Comparison of ENCODE assay signal across 8 cellular contexts in genomic region chr4:158227880-158228279, GRCh38. TPM values are rescaled to one million over a fixed set of nuclear protein-coding genes. Genes with fewer than 3 reads are reported as not detected.
"Had no signal": no experiment of that assay in that cellular context is flagged by ENCODE, and none has a peak within 500 bp of the region (broad histone marks: within the 10 kb centered on the region; RNA-seq: fewer than 3 reads in every experiment).

No MANE protein-coding gene starts in this region.

RNA-seq across cellular contexts. Expression of gene TMEM144, which starts 17.6 kb away (rescaled TPM):
- total RNA-seq: activated CD4-positive, alpha-beta memory T cell treated with anti-CD3 and anti-CD28 coated beads, Interleukin-2, amount 10 ng/mL, durations not matched to agents 7 days and 5 days; activated CD4-positive, alpha-beta T cell treated with anti-CD3 and anti-CD28 coated beads, Interleukin-2, amount 10 ng/mL, durations not matched to agents 7 days and 5 days; activated CD8-positive, alpha-beta memory T cell treated with anti-CD3 and anti-CD28 coated beads, Interleukin-2, amount 10 ng/mL, durations not matched to agents 7 days and 5 days; activated CD8-positive, alpha-beta T cell treated with anti-CD3 and anti-CD28 coated beads, Interleukin-2, amount 10 ng/mL, durations not matched to agents 7 days and 5 days had no signal

RNA-seq across cellular contexts. Expression of gene GASK1B, which starts 55.1 kb away (rescaled TPM):
- total RNA-seq: activated CD4-positive, alpha-beta memory T cell treated with anti-CD3 and anti-CD28 coated beads, Interleukin-2, amount 10 ng/mL, durations not matched to agents 7 days and 5 days; activated CD4-positive, alpha-beta T cell treated with anti-CD3 and anti-CD28 coated beads for 36 hours; activated CD4-positive, alpha-beta T cell treated with anti-CD3 and anti-CD28 coated beads, Interleukin-2, amount 10 ng/mL, durations not matched to agents 7 days and 5 days; activated CD8-positive, alpha-beta memory T cell treated with anti-CD3 and anti-CD28 coated beads, Interleukin-2, amount 10 ng/mL, durations not matched to agents 7 days and 5 days; activated CD8-positive, alpha-beta T cell treated with anti-CD3 and anti-CD28 coated beads, Interleukin-2, amount 10 ng/mL, durations not matched to agents 7 days and 5 days; activated T-helper 2 cell treated with anti-CD3 and anti-CD28 coated beads, Interferon-gamma antibody, Interleukin-2, Interleukin-4, amounts not matched to agents 10 μg/mL and 5 μg/mL and 100 μg/mL, durations not matched to agents 14 hours and 24 hours and 36 hours; T-helper 1 cell treated with Interleukin-12 subunit alpha and Interleukin-12 subunit beta and Interleukin-4 antibody, amounts not matched to agents 30 ng/mL and 1 ng/mL, for 36 hours; T-helper 2 cell treated with Interferon-gamma antibody and Interleukin-4, amounts not matched to agents 100 ng/mL and 5 ng/mL, for 36 hours had no signal
